1 cellular context compared by ENCODE assay signal in genomic region chr17:59892849-59893616, GRCh38.
A peak's percentile ranks its signal among the peaks of the same experiment; 100 is the strongest.
TF ChIP-seq lines count a peak whose summit lies in the region.

Gene RPS6KB1 (plus strand): TSS chr17:59893121. CDS start chr17:59893185, 64 bp downstream.
Gene TUBD1 (minus strand): TSS chr17:59892943. CDS start chr17:59891002, 1,941 bp downstream.

TF ChIP-seq in HepG2, 621 proteins besides CTCF, POLR2A, EP300 and RAD21 (continued from another document and continues in another):
- no peak for TF ChIP-seq LRRFIP1 (CRISPR knock-in tag; conservative IDR thresholded peaks at IDR 0.05)
- no peak for TF ChIP-seq SP1 (IDR thresholded peaks at IDR 0.05)
- no peak for TF ChIP-seq SP1 (CRISPR knock-in tag; IDR thresholded peaks at IDR 0.05)
- TF ChIP-seq ELK4 (CRISPR knock-in tag; IDR thresholded peaks at IDR 0.05; ENCODE audit: borderline replicate concordance): 0 out of 2 replicates have a peak, but pooled peaks have one; percentile 44
- TF ChIP-seq MNT (IDR thresholded peaks at IDR 0.05): peak; percentile 86
- TF ChIP-seq HOXD1 (CRISPR knock-in tag; IDR thresholded peaks at IDR 0.05): peak; percentile 91
- TF ChIP-seq KAT2B (IDR thresholded peaks at IDR 0.05; ENCODE audit: borderline replicate concordance, low read depth, low read length): no peak
- TF ChIP-seq TFDP1 (CRISPR knock-in tag; IDR thresholded peaks at IDR 0.05; ENCODE audit: borderline replicate concordance): peak; percentile 86; the same call in 1 of the 2 replicates
- TF ChIP-seq REXO4 (CRISPR knock-in tag; IDR thresholded peaks at IDR 0.05; ENCODE audit: borderline replicate concordance): no peak
- TF ChIP-seq CENPX (CRISPR knock-in tag; IDR thresholded peaks at IDR 0.05): no peak
- TF ChIP-seq ZNF225 (CRISPR knock-in tag; IDR thresholded peaks at IDR 0.05): no peak; the same call in none of the 2 replicates
- TF ChIP-seq ZNF713 (CRISPR knock-in tag; IDR thresholded peaks at IDR 0.05): no peak
- no peak; the same call in 1 of the 2 replicates for TF ChIP-seq TBX2 (CRISPR knock-in tag; IDR thresholded peaks at IDR 0.05; ENCODE audit: borderline replicate concordance)
- peak; percentile 45; the same call in 1 of the 2 replicates for TF ChIP-seq HNF4A (CRISPR knock-in tag; IDR thresholded peaks at IDR 0.05)
- TF ChIP-seq PRDM15 (CRISPR knock-in tag; IDR thresholded peaks at IDR 0.05): no peak
- TF ChIP-seq ZMAT3 (CRISPR knock-in tag; conservative IDR thresholded peaks at IDR 0.05): peak; percentile 37; the same call in 1 of the 2 replicates
- TF ChIP-seq HNRNPLL (IDR thresholded peaks at IDR 0.05; ENCODE audit: low read depth, low read length, poor library complexity, severe bottlenecking): peak; percentile 97
- no peak for TF ChIP-seq TERF1 (CRISPR knock-in tag; IDR thresholded peaks at IDR 0.05)
- peak; percentile 63; the same call in 1 of the 2 replicates for TF ChIP-seq LCORL (IDR thresholded peaks at IDR 0.05)
- TF ChIP-seq LCORL (CRISPR knock-in tag; IDR thresholded peaks at IDR 0.05): no peak
- TF ChIP-seq ZNF234 (CRISPR knock-in tag; conservative IDR thresholded peaks at IDR 0.05): no peak; the same call in 1 of the 2 replicates
- peak; percentile 83; the same call in 1 of the 2 replicates for TF ChIP-seq ZNF335 (CRISPR knock-in tag; IDR thresholded peaks at IDR 0.05)
- peak; percentile 57; the same call in 1 of the 2 replicates for TF ChIP-seq ESRRA (CRISPR knock-in tag; IDR thresholded peaks at IDR 0.05; ENCODE audit: low read depth)
- TF ChIP-seq ZGPAT (CRISPR knock-in tag; IDR thresholded peaks at IDR 0.05): peak; percentile 76; the same call in 1 of the 2 replicates
- no peak for TF ChIP-seq ZUFSP (CRISPR knock-in tag; IDR thresholded peaks at IDR 0.05; ENCODE audit: borderline replicate concordance)
- TF ChIP-seq ZNF652 (CRISPR knock-in tag; IDR thresholded peaks at IDR 0.05; ENCODE audit: borderline replicate concordance, low read depth): 0 out of 2 replicates have a peak, but pooled peaks have one; percentile 40
- peak; percentile 61; the same call in 1 of the 2 replicates for TF ChIP-seq ZNF879 (CRISPR knock-in tag; IDR thresholded peaks at IDR 0.05)
- TF ChIP-seq HNF1B (CRISPR knock-in tag; IDR thresholded peaks at IDR 0.05): peak; percentile 45; the same call in 1 of the 2 replicates
- no peak for TF ChIP-seq HNF4G (IDR thresholded peaks at IDR 0.05; ENCODE audit: borderline replicate concordance, low read depth, low read length)
- no peak for TF ChIP-seq HNF4G (CRISPR knock-in tag; IDR thresholded peaks at IDR 0.05; ENCODE audit: borderline replicate concordance, low read depth)
- peak in 1 of 2 experiments; percentile 97; a peak in 2 of 4 replicates for TF ChIP-seq MAFK (conservative IDR thresholded peaks at IDR 0.05 in 1 of 2, IDR thresholded peaks at IDR 0.05 in 1 of 2; ENCODE audit: low read length in 2 of 2)
- TF ChIP-seq SUZ12 (IDR thresholded peaks at IDR 0.05; ENCODE audit: low read depth, low read length): no peak
- TF ChIP-seq ETV6 (CRISPR knock-in tag; conservative IDR thresholded peaks at IDR 0.05): peak; percentile 82; the same call in 1 of the 2 replicates
- TF ChIP-seq SATB2 (CRISPR knock-in tag; IDR thresholded peaks at IDR 0.05): peak; percentile 89; the same call in 1 of the 2 replicates
- peak; percentile 85; the same call in 1 of the 2 replicates for TF ChIP-seq MIXL1 (CRISPR knock-in tag; IDR thresholded peaks at IDR 0.05)
- no peak; the same call in 1 of the 2 replicates for TF ChIP-seq ZSCAN31 (CRISPR knock-in tag; IDR thresholded peaks at IDR 0.05; ENCODE audit: low read depth)
- no peak for TF ChIP-seq ZNF329 (CRISPR knock-in tag; IDR thresholded peaks at IDR 0.05; ENCODE audit: low read depth)
